Comparison of ENCODE assay signal across 26 cellular contexts in genomic region chr12:4535092-4535491, GRCh38. TPM values are rescaled to one million over a fixed set of nuclear protein-coding genes. Genes with fewer than 3 reads are reported as not detected.
DNase-seq lines count a peak whose midpoint lies in the region; ATAC-seq and TF ChIP-seq lines count a peak whose summit lies in the region.
"Had no signal": no experiment of that assay in that cellular context is flagged by ENCODE, and none has a peak within 500 bp of the region (broad histone marks: within the 10 kb centered on the region; RNA-seq: fewer than 3 reads in every experiment).

No MANE protein-coding gene starts in this region.

- DNase-seq in NCI-H2171 treated with DMSO at 0.1 percent for 48 hours (lab: John Stamatoyannopoulos, UW) (peak; percentile 8), NCI-H2171 (lab: John Stamatoyannopoulos, UW) (no peak), NCI-H69 (lab: John Stamatoyannopoulos, UW) (peak; percentile 16), COR-L47 (lab: John Stamatoyannopoulos, UW) (no peak), NCI-H187 treated with DMSO at 0.1 percent for 48 hours (lab: John Stamatoyannopoulos, UW) (no peak), WTC11 (ENCODE audit: low spot score) (no peak), NCI-H2196 (lab: John Stamatoyannopoulos, UW; ENCODE audit: unreplicated experiment) (no peak)
- DNase-seq: 8988T; activated CD4-positive, alpha-beta T cell treated with anti-CD3 and anti-CD28 coated beads, Interleukin-2, amount 50 U/mL, for 4 hours; activated naive CD4-positive, alpha-beta T cell treated with Interleukin-2 at 50 U/mL for 16 hours; body of pancreas; C1 segment of cervical spinal cord; Caco-2; endodermal cell; left ventricle myocardium inferior; mesendoderm; NCI-H1436; retina; trophoblast cell had no signal

- no peak overlapping the region for H3K27ac Mint-ChIP-seq in WTC11
- H3K27ac Mint-ChIP-seq: dendritic cell treated with granulocyte-macrophage colony-stimulating factor and Interleukin-4, amounts not matched to agents 40 ng/mL and 50 ng/mL, for 4 days; endodermal cell; stimulated activated effector memory CD8-positive, alpha-beta T cell treated with anti-CD3 and anti-CD28 coated beads, Interleukin-12 subunit alpha, Interleukin-12 subunit beta, amount 100 ng/mL, for 72 hours had no signal

- no peak for TF ChIP-seq CTCF in WTC11 (IDR thresholded peaks at IDR 0.05)

- CTCF ChIA-PET in WTC11 (lab: Charles Lee): interaction anchor here (0.6 kb wide), 1 partner anchor 242 kb away, joined by 3 read pairs; no protein-coding TSS in a partner anchor

- H3K27me3 Mint-ChIP-seq in WTC11 (ENCODE audit: low read depth): no peaks in the 10 kb centered on the region
- H3K27me3 Mint-ChIP-seq: central memory CD8-positive, alpha-beta T cell; dendritic cell treated with granulocyte-macrophage colony-stimulating factor and Interleukin-4, amounts not matched to agents 40 ng/mL and 50 ng/mL, for 4 days had no signal

- no peak overlapping the region for H3K4me3 Mint-ChIP-seq in WTC11
- H3K4me3 Mint-ChIP-seq: central memory CD8-positive, alpha-beta T cell; dendritic cell treated with granulocyte-macrophage colony-stimulating factor and Interleukin-4, amounts not matched to agents 40 ng/mL and 50 ng/mL, for 4 days; endodermal cell; neural crest cell; stimulated activated effector memory CD8-positive, alpha-beta T cell treated with anti-CD3 and anti-CD28 coated beads, Interleukin-12 subunit alpha, Interleukin-12 subunit beta, amount 100 ng/mL, for 72 hours had no signal

- H3K9me3 Mint-ChIP-seq in WTC11: no peaks in the 10 kb centered on the region
- H3K9me3 Mint-ChIP-seq: central memory CD8-positive, alpha-beta T cell; dendritic cell treated with granulocyte-macrophage colony-stimulating factor and Interleukin-4, amounts not matched to agents 40 ng/mL and 50 ng/mL, for 4 days; endodermal cell; neural crest cell; stimulated activated effector memory CD8-positive, alpha-beta T cell treated with anti-CD3 and anti-CD28 coated beads, Interleukin-12 subunit alpha, Interleukin-12 subunit beta, amount 100 ng/mL, for 72 hours had no signal

- peak; percentile 32 for ATAC-seq in HG02588 (IDR thresholded peaks at IDR 0.05; ENCODE audit: unreplicated experiment)
- ATAC-seq in WTC11: no peak
- ATAC-seq: body of pancreas; esophagus mucosa; HCT116; stimulated activated effector memory CD8-positive, alpha-beta T cell treated with anti-CD3 and anti-CD28 coated beads, Interleukin-12 subunit alpha, Interleukin-12 subunit beta, amount 100 ng/mL, for 72 hours had no signal

- H3K4me1 Mint-ChIP-seq in WTC11: peaks cover 14% of the 10 kb centered on the region

- H3K36me3 Mint-ChIP-seq in WTC11: no peaks in the 10 kb centered on the region

- POLR2A ChIA-PET in WTC11 (lab: Charles Lee): no interaction called here

TF ChIP-seq in WTC11, 78 proteins besides CTCF, POLR2A, EP300 and RAD21:
- TF ChIP-seq PRDM15 (CRISPR knock-in tag; IDR thresholded peaks at IDR 0.05) (no peak), FOXP4 (CRISPR knock-in tag; IDR thresholded peaks at IDR 0.05) (no peak), KAT7 (CRISPR knock-in tag; IDR thresholded peaks at IDR 0.05; ENCODE audit: borderline replicate concordance) (no peak), SP1 (CRISPR knock-in tag; conservative IDR thresholded peaks at IDR 0.05) (no peak), ESRRA (CRISPR knock-in tag; IDR thresholded peaks at IDR 0.05; ENCODE audit: borderline replicate concordance) (no peak)

RNA-seq across cellular contexts. Expression of gene RAD51AP1, which starts 3.6 kb away (rescaled TPM):
- total RNA-seq in WTC11 (2021): 39.4 to 45.2 TPM (median 41.9 TPM) in 3 replicates

RNA-seq across cellular contexts. Expression of gene DYRK4, which starts 26.9 kb away (rescaled TPM):
- 8.8 to 12.2 TPM (median 11.3 TPM) in 3 replicates for total RNA-seq in WTC11 (2021)

Comparison
In these comparisons a context has a peak if more than half of its experiments do, and no peak if none do; other contexts are left out.
1. DNase-seq: peak in NCI-H2171 treated with DMSO at 0.1 percent for 48 hours (single experiment) and NCI-H69 (single experiment); none in NCI-H2171 (single experiment), COR-L47 (single experiment), NCI-H187 treated with DMSO at 0.1 percent for 48 hours (single experiment), WTC11 (single experiment) and NCI-H2196 (single experiment).